Comparison of ENCODE assay signal across 8 cellular contexts in the genomic region with DNA sequence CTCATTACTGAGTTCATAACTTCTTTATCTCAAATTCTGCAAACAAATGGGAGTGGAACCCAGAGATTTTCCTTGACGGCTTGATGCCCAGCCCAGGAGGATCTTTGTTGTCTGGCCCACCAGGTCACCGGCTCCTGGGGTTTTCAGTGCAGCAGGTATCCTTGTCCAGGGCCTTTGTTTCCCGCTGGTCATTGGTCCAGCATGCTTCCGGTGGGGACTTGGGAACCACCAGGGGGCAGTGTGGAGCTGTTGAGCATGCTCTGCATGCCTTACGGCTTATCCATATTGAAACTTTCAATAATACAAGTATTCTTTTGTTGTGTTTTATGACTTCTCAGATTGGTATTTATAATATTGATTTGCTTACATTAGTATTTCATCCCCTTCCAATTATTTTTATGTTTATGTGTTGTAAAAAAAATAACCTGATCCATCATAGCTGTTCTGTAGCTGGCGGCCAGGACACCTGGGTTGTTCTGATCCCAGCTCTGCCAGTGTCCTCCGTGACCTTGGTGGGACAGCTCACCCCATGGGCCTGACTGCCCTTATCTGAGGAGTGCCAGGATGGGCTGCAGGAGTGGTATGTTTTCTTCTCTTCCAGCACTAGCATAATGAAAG.
DNase-seq lines count a peak whose midpoint lies in the region; ATAC-seq lines count a peak whose summit lies in the region.

No MANE protein-coding gene starts in this region.

- DNase-seq in NCI-H82 (lab: John Stamatoyannopoulos, UW) (peak; percentile 78), NCI-H82 treated with DMSO at 0.1 percent for 48 hours (lab: John Stamatoyannopoulos, UW; ENCODE audit: unreplicated experiment) (no peak), T-helper 2 cell (peak; percentile 28 to 58 (median 53)), amygdala (lab: John Stamatoyannopoulos, UW) (peak in 29 of 56 donors; percentile 6 to 74 (median 26)), hypothalamus (lab: John Stamatoyannopoulos, UW) (peak in 27 of 51 donors; percentile 10 to 72 (median 36))
- peak; percentile 32 to 45 for DNase-seq in stimulated activated CD4-positive, alpha-beta T cell treated with anti-CD3 and anti-CD28 coated beads, Interleukin-1b, Interleukin-23, amount 100 ng/mL, for 1 hour (ENCODE audit: low read depth in 2 of 2)

- ATAC-seq in HG03280 (IDR thresholded peaks at IDR 0.05; ENCODE audit: unreplicated experiment): peak; percentile 68
- ATAC-seq in HG03108 (IDR thresholded peaks at IDR 0.05; ENCODE audit: unreplicated experiment): no peak
